Comparison of ENCODE assay signal across 9 cellular contexts in the genomic region with DNA sequence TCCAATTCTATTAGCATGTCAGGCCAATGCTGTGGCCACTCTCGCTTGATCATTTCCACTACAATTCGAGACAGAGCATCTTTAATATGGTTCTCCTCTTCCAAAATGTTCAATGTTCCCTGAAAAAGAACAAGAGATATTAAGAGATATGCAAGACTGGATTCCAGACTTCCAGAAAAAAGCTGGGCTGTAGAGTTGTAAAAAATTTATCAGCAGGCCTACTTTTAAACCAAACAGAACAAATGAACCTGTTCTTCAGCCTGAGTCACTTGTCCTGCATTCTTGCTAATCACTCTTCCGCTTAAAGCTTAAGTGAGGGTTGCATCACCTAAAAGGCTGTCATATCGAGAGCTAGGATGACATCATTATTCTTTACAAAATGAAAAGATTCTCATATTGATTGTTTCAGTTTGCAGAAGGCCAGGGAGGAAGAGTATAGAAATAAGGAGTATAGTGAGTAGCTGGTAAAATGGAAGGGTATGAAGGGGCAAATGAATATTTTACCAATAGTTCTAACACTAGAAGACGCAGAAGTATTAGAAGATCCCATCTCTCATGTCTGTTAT. TPM values are rescaled to one million over a fixed set of nuclear protein-coding genes. Genes with fewer than 3 reads are reported as not detected.
DNase-seq lines count a peak whose midpoint lies in the region; ATAC-seq, FAIRE-seq and TF ChIP-seq lines count a peak whose summit lies in the region.
"Had no signal": no experiment of that assay in that cellular context is flagged by ENCODE, and none has a peak within 500 bp of the region (broad histone marks: within the 10 kb centered on the region; RNA-seq: fewer than 3 reads in every experiment).

No MANE protein-coding gene starts in this region.

- H3K4me1 Mint-ChIP-seq in type B pancreatic cell (ENCODE audit: unreplicated experiment): peaks cover 6% of the 10 kb centered on the region

- intact Hi-C loops in HepG2 (cut with micrococcal nuclease; ENCODE audit: unreplicated experiment) (no loop called here), right lobe of liver (cut with DNase I) (no loop called here), upper lobe of right lung (cut with DNase I) (no loop called here)

- no peaks in the 10 kb centered on the region for H4K20me1 ChIP-seq in HepG2 (ENCODE audit: insufficient read depth, low read length)

- no peak overlapping the region for H3K27ac ChIP-seq in HepG2 (ENCODE audit: extremely low read length, insufficient read depth, low read length)
- no peak overlapping the region for H3K27ac ChIP-seq in right lobe of liver
- no peak overlapping the region for H3K27ac ChIP-seq in upper lobe of right lung
- H3K27ac ChIP-seq in tibial nerve: no peak overlapping the region
- H3K27ac ChIP-seq: gastroesophageal sphincter, SJSA1 had no signal

- ATAC-seq in HepG2 (no peak), right lobe of liver (no peak), upper lobe of right lung (no peak)
- ATAC-seq: gastroesophageal sphincter had no signal

- no peak for TF ChIP-seq POLR2A in HepG2 (IDR thresholded peaks at IDR 0.05; ENCODE audit: insufficient read depth in 1 of 2, low read depth in 2 of 2, low read length in 2 of 2)
- no peak for TF ChIP-seq POLR2A in right lobe of liver (IDR thresholded peaks at IDR 0.05)
- TF ChIP-seq POLR2A in tibial nerve (IDR thresholded peaks at IDR 0.05): no peak

- no peak overlapping the region for H2AFZ ChIP-seq in HepG2 (ENCODE audit: low read length)

- CTCF ChIA-PET in HepG2 (lab: Yijun Ruan, JAX; ENCODE audit: low intra/inter-chr PET ratio, low total read pairs): no interaction called here

- in situ Hi-C loops in HepG2 (cut with HindIII; ENCODE audit: extremely low pct_ligation_motif_present, low pct_unique_long_range_greater_than_20kb): no loop called here

- POLR2A ChIA-PET in HepG2 (lab: Yijun Ruan, JAX): no interaction called here

- TF ChIP-seq EP300 in HepG2 (IDR thresholded peaks at IDR 0.05; ENCODE audit: low read depth in 2 of 2, low read length in 2 of 2) (no peak), HepG2 (CRISPR knock-in tag; IDR thresholded peaks at IDR 0.05; ENCODE audit: borderline replicate concordance) (no peak), tibial nerve (IDR thresholded peaks at IDR 0.05) (no peak)

- WGBS in HepG2 (ENCODE audit: low lambda C conversion rate): 95% methylated on average over 5 of the region's 5 CpGs
- WGBS in right lobe of liver (ENCODE audit: insufficient coverage, low coverage, low lambda C conversion rate, missing lambda C conversion rate): 85% methylated on average over 5 of the region's 5 CpGs
- WGBS in tibial nerve, 2 donors: 91 to 92% methylated on average over 5 of the region's 5 CpGs

- FAIRE-seq in HepG2 (lab: Jason Lieb, UNC): no peak

- H3K4me1 ChIP-seq in HepG2 (ENCODE audit: insufficient read depth, low read length): peaks cover 15% of the 10 kb centered on the region; the same call in 1 of the 2 replicates
- peaks cover 0 to 10% (median 0%) of the 10 kb centered on the region in 4 donors for H3K4me1 ChIP-seq in right lobe of liver
- H3K4me1 ChIP-seq in upper lobe of right lung: peaks cover 7% of the 10 kb centered on the region
- peaks cover 0 to 18% (median 3%) of the 10 kb centered on the region in 4 donors for H3K4me1 ChIP-seq in tibial nerve
- H3K4me1 ChIP-seq: SJSA1 had no signal

- TF ChIP-seq RAD21 in HepG2 (CRISPR knock-in tag; IDR thresholded peaks at IDR 0.05): no peak

- H3K9me3 ChIP-seq in HepG2 (ENCODE audit: low read length) (no peaks in the 10 kb centered on the region), right lobe of liver (no peaks in the 10 kb centered on the region), upper lobe of right lung (no peaks in the 10 kb centered on the region), tibial nerve (no peaks in the 10 kb centered on the region)
- H3K9me3 ChIP-seq: gastroesophageal sphincter, MG63, SJSA1 had no signal

- H3K9ac ChIP-seq in HepG2 (ENCODE audit: insufficient read depth, low read depth, low read length): no peak overlapping the region

- no peak for DNase-seq in HepG2 (ENCODE audit: low spot score)
- DNase-seq in right lobe of liver: no peak
- DNase-seq in amniotic epithelial cell (ENCODE audit: low read depth): peak; percentile 87
- no peak for DNase-seq in type B pancreatic cell (ENCODE audit: extremely low spot score, unreplicated experiment)
- no peak for DNase-seq in upper lobe of right lung
- no peak for DNase-seq in tibial nerve (ENCODE audit: low spot score in 2 of 2)
- DNase-seq: MG63 had no signal

- H3K4me3 ChIP-seq in HepG2 (replicated peaks in 1 of 3; ENCODE audit: insufficient read depth in 1 of 3, low read depth in 2 of 3, low read length in 3 of 3) (no peak overlapping the region), right lobe of liver (no peak overlapping the region), upper lobe of right lung (no peak overlapping the region), tibial nerve (no peak overlapping the region)
- H3K4me3 ChIP-seq: gastroesophageal sphincter, MG63, SJSA1 had no signal

- no peaks in the 10 kb centered on the region; a peak in 1 of 5 replicates for H3K27me3 ChIP-seq in HepG2 (ENCODE audit: control insufficient read depth in 1 of 2, insufficient read depth in 2 of 2, low read length in 2 of 2)
- H3K27me3 ChIP-seq in right lobe of liver: no peaks in the 10 kb centered on the region
- no peaks in the 10 kb centered on the region for H3K27me3 ChIP-seq in upper lobe of right lung
- H3K27me3 ChIP-seq in tibial nerve: no peaks in the 10 kb centered on the region
- H3K27me3 ChIP-seq: gastroesophageal sphincter, MG63, SJSA1 had no signal

- TF ChIP-seq CTCF in HepG2 (CRISPR knock-in tag; IDR thresholded peaks at IDR 0.05): no peak
- TF ChIP-seq CTCF in right lobe of liver (IDR thresholded peaks at IDR 0.05): no peak
- no peak for TF ChIP-seq CTCF in type B pancreatic cell (conservative IDR thresholded peaks at IDR 0.05)
- TF ChIP-seq CTCF in upper lobe of right lung (IDR thresholded peaks at IDR 0.05): no peak
- TF ChIP-seq CTCF in tibial nerve (IDR thresholded peaks at IDR 0.05): no peak

- H3K4me2 ChIP-seq in HepG2 (ENCODE audit: low read depth, low read length): no peak overlapping the region

- H3K36me3 Mint-ChIP-seq in type B pancreatic cell: peaks cover 20% of the 10 kb centered on the region

- H3K4me3 Mint-ChIP-seq in type B pancreatic cell: peak overlapping the region; percentile 38

- peak overlapping the region; percentile 77 for H3K27ac Mint-ChIP-seq in type B pancreatic cell

- no TSS peak for BruUV-seq in HepG2 (replicated peaks; lab: Mats Ljungman, UMichigan)

- no peaks in the 10 kb centered on the region for H3K27me3 Mint-ChIP-seq in type B pancreatic cell

- no peaks in the 10 kb centered on the region for H3K9me3 Mint-ChIP-seq in type B pancreatic cell

- H3K79me2 ChIP-seq in HepG2 (ENCODE audit: insufficient read depth, low read length): peaks cover 31% of the 10 kb centered on the region

- H3K36me3 ChIP-seq in HepG2 (replicated peaks in 1 of 2; ENCODE audit: control insufficient read depth in 1 of 2, insufficient read depth in 2 of 2, low read length in 2 of 2) (peaks cover 20 to 65% of the 10 kb centered on the region in 2 experiments), right lobe of liver (peaks cover 0 to 65% (median 15%) of the 10 kb centered on the region in 4 donors), upper lobe of right lung (peaks cover 64% of the 10 kb centered on the region), tibial nerve (peaks cover 0 to 62% (median 0%) of the 10 kb centered on the region in 3 donors)

RNA-seq across cellular contexts. Expression of gene XPO5, which starts 4.9 kb away (rescaled TPM):
- 68.0 and 71.3 TPM in 2 replicates for total RNA-seq in HepG2 (2016; rRNA removed; fragmentation: Illumina TruSeq; extraction: Trizol)
- total RNA-seq in HepG2 (2016; cell fraction: cytosol; rRNA removed; fragmentation: Illumina TruSeq; extraction: Trizol; ENCODE audit: low read depth): 43.0 and 45.0 TPM in 2 replicates
- 65.7 and 67.2 TPM in 2 replicates for total RNA-seq in HepG2 (2016; cell fraction: insoluble cytoplasmic fraction; rRNA removed; fragmentation: Illumina TruSeq; extraction: Trizol)
- 23.7 TPM in 2 replicates for total RNA-seq in HepG2 (2016; cell fraction: membrane; rRNA removed; fragmentation: Illumina TruSeq; extraction: Trizol)
- total RNA-seq in HepG2 (2016; cell fraction: nucleus; rRNA removed; fragmentation: Illumina TruSeq; extraction: Trizol): 73.2 and 82.9 TPM in 2 replicates
- polyA plus RNA-seq in HepG2 (2011; rRNA removed): 52.2 and 67.6 TPM in 2 replicates
- 37.2 and 41.2 TPM in 2 replicates for polyA plus RNA-seq in HepG2 (2011; cell fraction: cytosol; rRNA removed)
- 76.2 and 81.3 TPM in 2 replicates for polyA plus RNA-seq in HepG2 (2011; cell fraction: nucleus; rRNA removed)
- 38.5 and 46.5 TPM in 2 replicates for polyA plus RNA-seq in HepG2 (2012)
- 3.0 and 3.2 TPM in 2 replicates for polyA plus RNA-seq in HepG2 (2016; cell fraction: cytosol; fragmentation: Illumina TruSeq; extraction: Trizol; ENCODE audit: low read depth)
- polyA plus RNA-seq in HepG2 (2016; cell fraction: insoluble cytoplasmic fraction; fragmentation: Illumina TruSeq; extraction: Trizol; ENCODE audit: low read depth): 46.2 and 52.7 TPM in 2 replicates
- polyA plus RNA-seq in HepG2 (2016; cell fraction: membrane; fragmentation: Illumina TruSeq; extraction: Trizol; ENCODE audit: low read depth): 6.5 and 8.3 TPM in 2 replicates
- polyA plus RNA-seq in HepG2 (2016; cell fraction: nucleus; fragmentation: Illumina TruSeq; extraction: Trizol; ENCODE audit: insufficient read depth, low read depth): 119 and 127 TPM in 2 replicates
- 114 and 153 TPM in 2 replicates for polyA minus RNA-seq in HepG2 (2011; rRNA and poly(A)+ RNA removed; ENCODE audit: low replicate concordance)
- polyA minus RNA-seq in HepG2 (2011; cell fraction: cytosol; rRNA and poly(A)+ RNA removed): 45.0 and 52.2 TPM in 2 replicates
- polyA minus RNA-seq in HepG2 (2011; cell fraction: nucleus; rRNA and poly(A)+ RNA removed): 83.3 and 113 TPM in 2 replicates
- total RNA-seq in right lobe of liver: 10 to 100 TPM; 11.3 to 16.3 (median 12.6) TPM
- 39.2 and 61.1 TPM in 2 replicates for total RNA-seq in type B pancreatic cell (ENCODE audit: low replicate concordance)
- 36.9 TPM for total RNA-seq in upper lobe of right lung
- total RNA-seq in tibial nerve: 10 to 100 TPM; 12.5 to 38.3 (median 32.8) TPM

RNA-seq across cellular contexts. Expression of gene POLH, which starts 5.0 kb away (rescaled TPM):
- total RNA-seq in HepG2 (2016; rRNA removed; fragmentation: Illumina TruSeq; extraction: Trizol) (25.0 and 35.5 TPM in 2 replicates), right lobe of liver (1 to 10 TPM; 5.1 to 9.3 (median 6.8) TPM), type B pancreatic cell (ENCODE audit: low replicate concordance) (33.2 and 37.6 TPM in 2 replicates), upper lobe of right lung (21.4 TPM), tibial nerve (1 to 10 TPM; 6.0 to 9.2 (median 8.5) TPM)
- 3.9 and 4.1 TPM in 2 replicates for total RNA-seq in HepG2 (2016; cell fraction: cytosol; rRNA removed; fragmentation: Illumina TruSeq; extraction: Trizol; ENCODE audit: low read depth)
- total RNA-seq in HepG2 (2016; cell fraction: insoluble cytoplasmic fraction; rRNA removed; fragmentation: Illumina TruSeq; extraction: Trizol): 23.3 and 37.4 TPM in 2 replicates
- 8.7 and 10.2 TPM in 2 replicates for total RNA-seq in HepG2 (2016; cell fraction: membrane; rRNA removed; fragmentation: Illumina TruSeq; extraction: Trizol)
- total RNA-seq in HepG2 (2016; cell fraction: nucleus; rRNA removed; fragmentation: Illumina TruSeq; extraction: Trizol): 16.3 and 26.4 TPM in 2 replicates
- polyA plus RNA-seq in HepG2 (2011; rRNA removed): 6.3 and 11.6 TPM in 2 replicates
- 4.3 and 5.1 TPM in 2 replicates for polyA plus RNA-seq in HepG2 (2011; cell fraction: cytosol; rRNA removed)
- 6.0 and 7.3 TPM in 2 replicates for polyA plus RNA-seq in HepG2 (2011; cell fraction: nucleus; rRNA removed)
- polyA plus RNA-seq in HepG2 (2012): 7.4 and 10.6 TPM in 2 replicates
- polyA plus RNA-seq in HepG2 (2016; cell fraction: cytosol; fragmentation: Illumina TruSeq; extraction: Trizol; ENCODE audit: low read depth): 0.88 and 1.2 TPM in 2 replicates
- 18.1 and 19.7 TPM in 2 replicates for polyA plus RNA-seq in HepG2 (2016; cell fraction: insoluble cytoplasmic fraction; fragmentation: Illumina TruSeq; extraction: Trizol; ENCODE audit: low read depth)
- 2.0 and 2.6 TPM in 2 replicates for polyA plus RNA-seq in HepG2 (2016; cell fraction: membrane; fragmentation: Illumina TruSeq; extraction: Trizol; ENCODE audit: low read depth)
- 28.4 and 32.9 TPM in 2 replicates for polyA plus RNA-seq in HepG2 (2016; cell fraction: nucleus; fragmentation: Illumina TruSeq; extraction: Trizol; ENCODE audit: insufficient read depth, low read depth)
- 19.1 and 21.9 TPM in 2 replicates for polyA minus RNA-seq in HepG2 (2011; rRNA and poly(A)+ RNA removed; ENCODE audit: low replicate concordance)
- 9.2 and 9.5 TPM in 2 replicates for polyA minus RNA-seq in HepG2 (2011; cell fraction: cytosol; rRNA and poly(A)+ RNA removed)
- polyA minus RNA-seq in HepG2 (2011; cell fraction: nucleus; rRNA and poly(A)+ RNA removed): 16.1 and 23.9 TPM in 2 replicates

RNA-seq across cellular contexts. Expression of gene POLR1C, which starts 54.1 kb away (rescaled TPM):
- total RNA-seq in HepG2 (2016; rRNA removed; fragmentation: Illumina TruSeq; extraction: Trizol) (72.2 and 75.6 TPM in 2 replicates), right lobe of liver (10 to 100 TPM; 12.2 to 17.7 (median 14.1) TPM), type B pancreatic cell (ENCODE audit: low replicate concordance) (57.4 and 60.8 TPM in 2 replicates), upper lobe of right lung (28.5 TPM), tibial nerve (10 to 100 TPM; 24.5 to 45.5 (median 29.7) TPM)
- 19.4 and 24.1 TPM in 2 replicates for total RNA-seq in HepG2 (2016; cell fraction: cytosol; rRNA removed; fragmentation: Illumina TruSeq; extraction: Trizol; ENCODE audit: low read depth)
- 70.2 and 74.8 TPM in 2 replicates for total RNA-seq in HepG2 (2016; cell fraction: insoluble cytoplasmic fraction; rRNA removed; fragmentation: Illumina TruSeq; extraction: Trizol)
- total RNA-seq in HepG2 (2016; cell fraction: membrane; rRNA removed; fragmentation: Illumina TruSeq; extraction: Trizol): 23.7 and 25.3 TPM in 2 replicates
- total RNA-seq in HepG2 (2016; cell fraction: nucleus; rRNA removed; fragmentation: Illumina TruSeq; extraction: Trizol): 59.4 and 67.1 TPM in 2 replicates
- polyA plus RNA-seq in HepG2 (2011; rRNA removed): 55.2 and 62.6 TPM in 2 replicates
- polyA plus RNA-seq in HepG2 (2011; cell fraction: cytosol; rRNA removed): 38.9 and 45.7 TPM in 2 replicates
- polyA plus RNA-seq in HepG2 (2011; cell fraction: nucleus; rRNA removed): 96.3 and 102 TPM in 2 replicates
- polyA plus RNA-seq in HepG2 (2012): 50.7 and 62.3 TPM in 2 replicates
- 7.2 and 7.7 TPM in 2 replicates for polyA plus RNA-seq in HepG2 (2016; cell fraction: cytosol; fragmentation: Illumina TruSeq; extraction: Trizol; ENCODE audit: low read depth)
- 58.7 and 61.6 TPM in 2 replicates for polyA plus RNA-seq in HepG2 (2016; cell fraction: insoluble cytoplasmic fraction; fragmentation: Illumina TruSeq; extraction: Trizol; ENCODE audit: low read depth)
- 9.7 and 11.7 TPM in 2 replicates for polyA plus RNA-seq in HepG2 (2016; cell fraction: membrane; fragmentation: Illumina TruSeq; extraction: Trizol; ENCODE audit: low read depth)
- polyA plus RNA-seq in HepG2 (2016; cell fraction: nucleus; fragmentation: Illumina TruSeq; extraction: Trizol; ENCODE audit: insufficient read depth, low read depth): 97.9 and 104 TPM in 2 replicates
- polyA minus RNA-seq in HepG2 (2011; rRNA and poly(A)+ RNA removed; ENCODE audit: low replicate concordance): 40.9 and 99.4 TPM in 2 replicates
- 17.0 and 20.2 TPM in 2 replicates for polyA minus RNA-seq in HepG2 (2011; cell fraction: cytosol; rRNA and poly(A)+ RNA removed)
- polyA minus RNA-seq in HepG2 (2011; cell fraction: nucleus; rRNA and poly(A)+ RNA removed): 41.5 and 42.6 TPM in 2 replicates

RNA-seq across cellular contexts. Expression of gene YIPF3, which starts 54.2 kb away (rescaled TPM):
- total RNA-seq in HepG2 (2016; rRNA removed; fragmentation: Illumina TruSeq; extraction: Trizol) (51.2 and 107 TPM in 2 replicates), right lobe of liver (10 to 100 TPM; 58.9 to 70.0 (median 62.7) TPM), type B pancreatic cell (ENCODE audit: low replicate concordance) (122 and 135 TPM in 2 replicates), upper lobe of right lung (100 TPM), tibial nerve (100 to 1,000 TPM in 1 of 4 donors, 10 to 100 TPM in 3; 61.7 to 105 (median 77.9) TPM)
- 19.3 and 20.8 TPM in 2 replicates for total RNA-seq in HepG2 (2016; cell fraction: cytosol; rRNA removed; fragmentation: Illumina TruSeq; extraction: Trizol; ENCODE audit: low read depth)
- 52.6 and 108 TPM in 2 replicates for total RNA-seq in HepG2 (2016; cell fraction: insoluble cytoplasmic fraction; rRNA removed; fragmentation: Illumina TruSeq; extraction: Trizol)
- total RNA-seq in HepG2 (2016; cell fraction: membrane; rRNA removed; fragmentation: Illumina TruSeq; extraction: Trizol): 31.6 and 33.9 TPM in 2 replicates
- 73.3 and 83.7 TPM in 2 replicates for total RNA-seq in HepG2 (2016; cell fraction: nucleus; rRNA removed; fragmentation: Illumina TruSeq; extraction: Trizol)
- polyA plus RNA-seq in HepG2 (2011; rRNA removed): 206 and 248 TPM in 2 replicates
- 157 and 165 TPM in 2 replicates for polyA plus RNA-seq in HepG2 (2011; cell fraction: cytosol; rRNA removed)
- 258 and 264 TPM in 2 replicates for polyA plus RNA-seq in HepG2 (2011; cell fraction: nucleus; rRNA removed)
- 74.4 and 84.6 TPM in 2 replicates for polyA plus RNA-seq in HepG2 (2012)
- 20.5 and 25.2 TPM in 2 replicates for polyA plus RNA-seq in HepG2 (2016; cell fraction: cytosol; fragmentation: Illumina TruSeq; extraction: Trizol; ENCODE audit: low read depth)
- polyA plus RNA-seq in HepG2 (2016; cell fraction: insoluble cytoplasmic fraction; fragmentation: Illumina TruSeq; extraction: Trizol; ENCODE audit: low read depth): 66.6 and 70.3 TPM in 2 replicates
- 36.5 and 37.7 TPM in 2 replicates for polyA plus RNA-seq in HepG2 (2016; cell fraction: membrane; fragmentation: Illumina TruSeq; extraction: Trizol; ENCODE audit: low read depth)
- 171 and 181 TPM in 2 replicates for polyA plus RNA-seq in HepG2 (2016; cell fraction: nucleus; fragmentation: Illumina TruSeq; extraction: Trizol; ENCODE audit: insufficient read depth, low read depth)
- polyA minus RNA-seq in HepG2 (2011; rRNA and poly(A)+ RNA removed; ENCODE audit: low replicate concordance): 223 and 558 TPM in 2 replicates
- 65.6 and 67.3 TPM in 2 replicates for polyA minus RNA-seq in HepG2 (2011; cell fraction: cytosol; rRNA and poly(A)+ RNA removed)
- 65.1 and 74.2 TPM in 2 replicates for polyA minus RNA-seq in HepG2 (2011; cell fraction: nucleus; rRNA and poly(A)+ RNA removed)

RNA-seq across cellular contexts. Expression of gene GTPBP2, which starts 58.1 kb away (rescaled TPM):
- 12.6 and 26.9 TPM in 2 replicates for total RNA-seq in HepG2 (2016; rRNA removed; fragmentation: Illumina TruSeq; extraction: Trizol)
- 7.3 and 7.5 TPM in 2 replicates for total RNA-seq in HepG2 (2016; cell fraction: cytosol; rRNA removed; fragmentation: Illumina TruSeq; extraction: Trizol; ENCODE audit: low read depth)
- 12.6 and 27.4 TPM in 2 replicates for total RNA-seq in HepG2 (2016; cell fraction: insoluble cytoplasmic fraction; rRNA removed; fragmentation: Illumina TruSeq; extraction: Trizol)
- total RNA-seq in HepG2 (2016; cell fraction: membrane; rRNA removed; fragmentation: Illumina TruSeq; extraction: Trizol): 12.6 and 13.7 TPM in 2 replicates
- total RNA-seq in HepG2 (2016; cell fraction: nucleus; rRNA removed; fragmentation: Illumina TruSeq; extraction: Trizol): 33.1 and 38.3 TPM in 2 replicates
- polyA plus RNA-seq in HepG2 (2011; rRNA removed): 88.2 and 125 TPM in 2 replicates
- 63.6 and 70.6 TPM in 2 replicates for polyA plus RNA-seq in HepG2 (2011; cell fraction: cytosol; rRNA removed)
- 320 and 379 TPM in 2 replicates for polyA plus RNA-seq in HepG2 (2011; cell fraction: nucleus; rRNA removed)
- 47.9 and 57.6 TPM in 2 replicates for polyA plus RNA-seq in HepG2 (2012)
- polyA plus RNA-seq in HepG2 (2016; cell fraction: cytosol; fragmentation: Illumina TruSeq; extraction: Trizol; ENCODE audit: low read depth): 3.6 and 4.1 TPM in 2 replicates
- 14.0 and 17.9 TPM in 2 replicates for polyA plus RNA-seq in HepG2 (2016; cell fraction: insoluble cytoplasmic fraction; fragmentation: Illumina TruSeq; extraction: Trizol; ENCODE audit: low read depth)
- 9.7 and 10.2 TPM in 2 replicates for polyA plus RNA-seq in HepG2 (2016; cell fraction: membrane; fragmentation: Illumina TruSeq; extraction: Trizol; ENCODE audit: low read depth)
- polyA plus RNA-seq in HepG2 (2016; cell fraction: nucleus; fragmentation: Illumina TruSeq; extraction: Trizol; ENCODE audit: insufficient read depth, low read depth): 87.7 and 90.6 TPM in 2 replicates
- polyA minus RNA-seq in HepG2 (2011; rRNA and poly(A)+ RNA removed; ENCODE audit: low replicate concordance): 115 and 123 TPM in 2 replicates
- polyA minus RNA-seq in HepG2 (2011; cell fraction: cytosol; rRNA and poly(A)+ RNA removed): 22.8 and 31.0 TPM in 2 replicates
- polyA minus RNA-seq in HepG2 (2011; cell fraction: nucleus; rRNA and poly(A)+ RNA removed): 91.9 and 126 TPM in 2 replicates
- 10 to 100 TPM; 12.5 to 39.9 (median 19.2) TPM for total RNA-seq in right lobe of liver
- total RNA-seq in type B pancreatic cell (ENCODE audit: low replicate concordance): 48.6 and 77.6 TPM in 2 replicates
- total RNA-seq in upper lobe of right lung: 85.7 TPM
- total RNA-seq in tibial nerve: 10 to 100 TPM; 33.2 to 58.5 (median 39.7) TPM
